Comparison of ENCODE assay signal across 8 cellular contexts in genomic region chr6:26473429-26473757, GRCh38. TPM values are rescaled to one million over a fixed set of nuclear protein-coding genes. Genes with fewer than 3 reads are reported as not detected.
DNase-seq lines count a peak whose midpoint lies in the region; ATAC-seq and TF ChIP-seq lines count a peak whose summit lies in the region.

No MANE protein-coding gene starts in this region.

- H3K4me2 ChIP-seq in SU-DHL-6 (ENCODE audit: low read depth, low read length, poor library complexity, severe bottlenecking): peak overlapping the region; percentile 91
- peak overlapping the region; percentile 67 for H3K4me2 ChIP-seq in fibroblast of lung (ENCODE audit: extremely low read depth, insufficient read depth, low read length)

- H4K20me1 ChIP-seq in SU-DHL-6 (ENCODE audit: low read depth, low read length): no peaks in the 10 kb centered on the region
- H4K20me1 ChIP-seq in fibroblast of lung (ENCODE audit: control insufficient read depth, extremely low read depth, insufficient read depth, low read length): no peaks in the 10 kb centered on the region

- H3K79me2 ChIP-seq in SU-DHL-6 (ENCODE audit: insufficient read depth, low read length): no peaks in the 10 kb centered on the region
- H3K79me2 ChIP-seq in fibroblast of lung (ENCODE audit: control insufficient read depth, insufficient read depth, low read length): no peaks in the 10 kb centered on the region

- peaks cover 38% of the 10 kb centered on the region for H3F3A ChIP-seq in SU-DHL-6 (ENCODE audit: insufficient read depth)

- DNase-seq in fibroblast of lung (ENCODE audit: low read depth in 2 of 2): no peak
- no peak for DNase-seq in skeletal muscle cell (ENCODE audit: low read depth)
- DNase-seq in COR-L47 (lab: John Stamatoyannopoulos, UW): no peak
- no peak for DNase-seq in amygdala (lab: John Stamatoyannopoulos, UW)
- no peak for DNase-seq in stimulated activated CD4-positive, alpha-beta T cell treated with anti-CD3 and anti-CD28 coated beads, Interleukin-4, amount 100 ng/mL, for 4 hours

- peaks cover 7% of the 10 kb centered on the region for H3K4me1 ChIP-seq in fibroblast of lung (ENCODE audit: control insufficient read depth, extremely low read depth, insufficient read depth, low read length)

- H3K9me2 ChIP-seq in SU-DHL-6 (replicated peaks; ENCODE audit: insufficient read depth, low read length): no peaks in the 10 kb centered on the region

- ATAC-seq in GM19395 (IDR thresholded peaks at IDR 0.05; ENCODE audit: unreplicated experiment) (peak; percentile 5), HG02678 (IDR thresholded peaks at IDR 0.05; ENCODE audit: unreplicated experiment) (no peak)

- H3K4me3 ChIP-seq in SU-DHL-6 (ENCODE audit: insufficient read depth, low read length, poor library complexity, severe bottlenecking) (peak overlapping the region; percentile 60), fibroblast of lung (replicated peaks in 1 of 4; ENCODE audit: control extremely low read depth in 1 of 4, insufficient read depth in 1 of 4, low read depth in 3 of 4, low read length in 4 of 4) (peak overlapping the region; percentile 11 to 89 (median 47)), skeletal muscle cell (ENCODE audit: low read depth, low read length) (peak overlapping the region; percentile 52)

- H3K27me3 ChIP-seq in SU-DHL-6 (ENCODE audit: low read length): no peaks in the 10 kb centered on the region
- no peaks in the 10 kb centered on the region for H3K27me3 ChIP-seq in fibroblast of lung (ENCODE audit: control insufficient read depth, insufficient read depth, low read length)

- H3K36me3 ChIP-seq in SU-DHL-6 (ENCODE audit: low read length) (peaks cover 7% of the 10 kb centered on the region), fibroblast of lung (ENCODE audit: control insufficient read depth, insufficient read depth, low read length) (peaks cover 1% of the 10 kb centered on the region)

- H3K9me3 ChIP-seq in SU-DHL-6 (ENCODE audit: insufficient read depth, low read length) (peaks cover 15% of the 10 kb centered on the region; the same call in 1 of the 2 replicates), fibroblast of lung (ENCODE audit: control insufficient read depth, insufficient read depth, low read depth, low read length) (no peaks in the 10 kb centered on the region)

- H2AFZ ChIP-seq in SU-DHL-6 (ENCODE audit: low read depth, low read length, severe bottlenecking) (peak overlapping the region; percentile 75), fibroblast of lung (ENCODE audit: low read length) (peak overlapping the region; percentile 17)

- H3K27ac ChIP-seq in SU-DHL-6 (ENCODE audit: low read depth, low read length) (peak overlapping the region; percentile 87), fibroblast of lung (ENCODE audit: insufficient read depth, low read length) (peak overlapping the region; percentile 77)

- peak overlapping the region; percentile 72 for H3K9ac ChIP-seq in SU-DHL-6 (ENCODE audit: low read length)
- peak overlapping the region; percentile 17 for H3K9ac ChIP-seq in fibroblast of lung (ENCODE audit: insufficient read depth, low read length)

- TF ChIP-seq CTCF in SU-DHL-6 (IDR thresholded peaks at IDR 0.05; ENCODE audit: insufficient read depth, low read length, poor library complexity, severe bottlenecking) (no peak), fibroblast of lung (conservative IDR thresholded peaks at IDR 0.05 in 1 of 2, IDR thresholded peaks at IDR 0.05 in 1 of 2; ENCODE audit: low read depth in 1 of 2, low read length in 2 of 2) (no peak)

RNA-seq across cellular contexts. Expression of gene BTN2A1, which starts 15.6 kb away (rescaled TPM):
- 8.7 and 14.9 TPM in 2 replicates for total RNA-seq in fibroblast of lung
- 22.7 and 26.4 TPM in 2 replicates for polyA plus RNA-seq in fibroblast of lung
- polyA plus RNA-seq in fibroblast of lung (2012): 16.4 and 19.3 TPM in 2 replicates
- polyA minus RNA-seq in fibroblast of lung (ENCODE audit: low replicate concordance): 7.1 and 16.2 TPM in 2 replicates

RNA-seq across cellular contexts. Expression of gene BTN1A1, which starts 26.7 kb away (rescaled TPM):
- not detected in 2 replicates for total RNA-seq in fibroblast of lung
- polyA plus RNA-seq in fibroblast of lung: not detected in 2 replicates
- polyA plus RNA-seq in fibroblast of lung (2012): not detected in 2 replicates
- not detected in 2 replicates for polyA minus RNA-seq in fibroblast of lung (ENCODE audit: low replicate concordance)

RNA-seq across cellular contexts. Expression of gene BTN3A3, which starts 33.1 kb away (rescaled TPM):
- total RNA-seq in fibroblast of lung: 27.7 and 33.7 TPM in 2 replicates
- polyA plus RNA-seq in fibroblast of lung: 23.0 and 33.7 TPM in 2 replicates
- 15.7 and 20.6 TPM in 2 replicates for polyA plus RNA-seq in fibroblast of lung (2012)
- polyA minus RNA-seq in fibroblast of lung (ENCODE audit: low replicate concordance): 14.9 and 40.8 TPM in 2 replicates
